In the genomic region with DNA sequence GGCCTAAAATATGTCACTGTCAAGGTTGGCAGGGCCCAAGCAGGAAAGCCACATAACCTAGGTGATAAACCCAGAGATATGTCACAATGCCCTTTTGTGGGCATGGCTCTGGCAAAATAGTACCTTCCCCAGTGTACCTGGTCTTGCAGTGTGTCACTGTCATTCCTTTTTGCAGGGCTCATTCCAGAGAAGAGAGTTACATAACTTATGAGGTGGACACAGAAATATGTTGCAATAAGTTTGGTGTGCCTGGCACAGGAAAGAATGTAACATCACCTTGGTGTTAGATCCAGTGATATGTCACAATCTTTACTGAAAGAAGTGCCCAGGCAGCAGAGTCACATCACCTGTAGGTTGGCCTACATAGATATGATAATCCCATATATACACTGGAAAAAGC, we compare ENCODE assay signal across 29 cellular contexts.
"Had no signal": no experiment of that assay in that cellular context is flagged by ENCODE, and none has a peak within 500 bp of the region (broad histone marks: within the 10 kb centered on the region; RNA-seq: fewer than 3 reads in every experiment).

No MANE protein-coding gene starts in this region.

- ATAC-seq: natural killer cell; psoas muscle; right cardiac atrium; stimulated activated effector memory CD8-positive, alpha-beta T cell treated with anti-CD3 and anti-CD28 coated beads, Interleukin-12 subunit alpha, Interleukin-12 subunit beta, amount 100 ng/mL, for 72 hours; stimulated activated naive B cell treated with anti-CD40 and anti-IgM and Interleukin-4, amounts not matched to agents 10 μg/mL and 1 μg/mL and 100 μg/mL, for 72 hours had no signal

- H3K9me3 ChIP-seq: ovary, psoas muscle, right lobe of liver, sigmoid colon, stomach, thoracic aorta, thyroid gland, tibial nerve, upper lobe of left lung, vagina had no signal

- H3K4me1 Mint-ChIP-seq: natural killer cell; nephron; neural progenitor cell; stimulated activated effector memory CD8-positive, alpha-beta T cell treated with anti-CD3 and anti-CD28 coated beads, Interleukin-12 subunit alpha, Interleukin-12 subunit beta, amount 100 ng/mL, for 72 hours; stimulated activated naive B cell treated with anti-CD40 and anti-IgM and Interleukin-4, amounts not matched to agents 10 μg/mL and 1 μg/mL and 100 μg/mL, for 72 hours had no signal

- H3K27ac ChIP-seq: neural progenitor cell, ovary, parathyroid adenoma, psoas muscle, right lobe of liver, sigmoid colon, stomach, thoracic aorta, thyroid gland, tibial nerve, upper lobe of left lung, vagina had no signal

- H3K9me3 Mint-ChIP-seq: natural killer cell; nephron; neural progenitor cell; stimulated activated naive CD8-positive, alpha-beta T cell treated with anti-CD3 and anti-CD28 coated beads, Interleukin-15, Interleukin-2, amounts not matched to agents 100 ng/mL and 50 ng/mL, for 24 hours had no signal

- FAIRE-seq: small intestine, urothelium cell line had no signal

- H3K9ac ChIP-seq: neural progenitor cell, parathyroid adenoma had no signal

- H3K27me3 Mint-ChIP-seq: progenitor cell of endocrine pancreas; stimulated activated naive B cell treated with anti-CD40 and anti-IgM and Interleukin-4, amounts not matched to agents 10 μg/mL and 1 μg/mL and 100 μg/mL, for 72 hours; stimulated activated naive CD8-positive, alpha-beta T cell treated with anti-CD3 and anti-CD28 coated beads, Interleukin-15, Interleukin-2, amounts not matched to agents 100 ng/mL and 50 ng/mL, for 24 hours had no signal

- H3K27ac Mint-ChIP-seq: natural killer cell; nephron; neural progenitor cell; progenitor cell of endocrine pancreas; stimulated activated effector memory CD8-positive, alpha-beta T cell treated with anti-CD3 and anti-CD28 coated beads, Interleukin-12 subunit alpha, Interleukin-12 subunit beta, amount 100 ng/mL, for 72 hours; stimulated activated naive B cell treated with anti-CD40 and anti-IgM and Interleukin-4, amounts not matched to agents 10 μg/mL and 1 μg/mL and 100 μg/mL, for 72 hours; stimulated activated naive CD8-positive, alpha-beta T cell treated with anti-CD3 and anti-CD28 coated beads, Interleukin-15, Interleukin-2, amounts not matched to agents 100 ng/mL and 50 ng/mL, for 24 hours had no signal

- DNase-seq: natural killer cell; occipital lobe; ovary; posterior cingulate gyrus; psoas muscle; right cardiac atrium; sigmoid colon; small intestine; stimulated activated CD4-positive, alpha-beta T cell treated with anti-CD3 and anti-CD28 coated beads, Interleukin-15, amount 100 ng/mL, for 24 hours; stimulated activated CD4-positive, alpha-beta T cell treated with anti-CD3 and anti-CD28 coated beads, Interleukin-2, amount 100 ng/mL, for 24 hours; stimulated activated CD4-positive, alpha-beta T cell treated with anti-CD3 and anti-CD28 coated beads, Interleukin-2, amount 100 ng/mL, for 48 hours; stimulated activated CD4-positive, alpha-beta T cell treated with anti-CD3 and anti-CD28 coated beads, Interleukin-4, amount 100 ng/mL, for 24 hours; stimulated activated naive B cell treated with anti-CD40 and anti-IgM and Interleukin-4, amounts not matched to agents 10 μg/mL and 1 μg/mL and 100 μg/mL, for 72 hours; stimulated activated naive CD4-positive, alpha-beta T cell treated with Interleukin-2 at 50 U/mL for 16 hours; stomach; thyroid gland; trophoblast cell; upper lobe of left lung had no signal

- H3K4me3 ChIP-seq: neural progenitor cell, ovary, psoas muscle, right lobe of liver, sigmoid colon, stomach, thoracic aorta, thyroid gland, tibial nerve, upper lobe of left lung, vagina had no signal

- H3K4me1 ChIP-seq: neural progenitor cell, parathyroid adenoma, psoas muscle, right lobe of liver, sigmoid colon, stomach, thyroid gland, tibial nerve, upper lobe of left lung, vagina had no signal

- H3K27me3 ChIP-seq: neural progenitor cell, ovary, right lobe of liver, sigmoid colon, stomach, thyroid gland, tibial nerve, upper lobe of left lung, vagina had no signal

- H3K36me3 ChIP-seq: neural progenitor cell, ovary, right lobe of liver, sigmoid colon, stomach, thoracic aorta, thyroid gland, tibial nerve, upper lobe of left lung, vagina had no signal

- H3K4me3 Mint-ChIP-seq: natural killer cell; nephron; neural progenitor cell; stimulated activated effector memory CD8-positive, alpha-beta T cell treated with anti-CD3 and anti-CD28 coated beads, Interleukin-12 subunit alpha, Interleukin-12 subunit beta, amount 100 ng/mL, for 72 hours; stimulated activated naive B cell treated with anti-CD40 and anti-IgM and Interleukin-4, amounts not matched to agents 10 μg/mL and 1 μg/mL and 100 μg/mL, for 72 hours; stimulated activated naive CD8-positive, alpha-beta T cell treated with anti-CD3 and anti-CD28 coated beads, Interleukin-15, Interleukin-2, amounts not matched to agents 100 ng/mL and 50 ng/mL, for 24 hours had no signal

- H3K36me3 Mint-ChIP-seq: natural killer cell; neural progenitor cell; stimulated activated effector memory CD8-positive, alpha-beta T cell treated with anti-CD3 and anti-CD28 coated beads, Interleukin-12 subunit alpha, Interleukin-12 subunit beta, amount 100 ng/mL, for 72 hours; stimulated activated naive B cell treated with anti-CD40 and anti-IgM and Interleukin-4, amounts not matched to agents 10 μg/mL and 1 μg/mL and 100 μg/mL, for 72 hours had no signal
